Comparison of ENCODE assay signal across 8 cellular contexts in the genomic region with DNA sequence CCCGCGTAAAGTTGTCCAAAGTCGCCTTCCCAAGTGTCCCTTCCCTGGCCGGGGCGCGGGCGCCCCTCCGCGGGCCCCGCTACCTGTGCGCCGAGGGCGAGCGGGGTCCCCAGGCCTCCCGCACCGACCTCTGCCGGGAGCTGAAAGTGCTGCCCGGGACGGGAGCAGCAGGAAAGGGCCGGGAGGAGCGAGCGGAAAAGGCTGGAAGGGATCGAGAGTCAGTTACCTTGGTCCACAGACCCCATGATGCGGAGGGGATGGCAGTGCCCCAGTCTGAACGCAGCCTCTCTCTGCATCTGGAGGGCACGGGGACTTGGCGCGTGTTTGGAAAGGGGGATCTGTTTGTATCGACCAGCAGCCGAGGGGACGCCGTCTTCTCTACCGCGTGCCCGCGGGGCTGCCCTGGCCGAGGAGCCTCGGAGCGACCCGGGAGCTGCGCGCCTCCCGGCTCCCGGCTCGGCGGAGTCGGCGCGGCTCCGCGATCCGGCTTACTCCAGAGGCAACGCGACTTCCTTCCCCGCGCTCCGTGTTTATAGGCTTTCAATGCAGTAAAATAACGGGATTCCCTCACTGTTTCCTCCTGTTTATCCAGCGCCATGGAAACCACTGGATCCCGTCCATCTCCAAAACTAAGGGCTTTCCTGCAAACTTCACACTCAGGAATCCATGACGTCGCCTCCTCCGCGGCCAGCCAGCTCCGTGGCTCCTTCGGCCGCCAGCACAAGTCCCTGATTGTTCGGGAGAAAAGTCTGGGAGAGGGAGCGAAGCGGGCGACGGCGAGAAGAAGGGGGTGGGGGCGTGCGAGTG. TPM values are rescaled to one million over a fixed set of nuclear protein-coding genes. Genes with fewer than 3 reads are reported as not detected.
DNase-seq lines count a peak whose midpoint lies in the region; ATAC-seq and TF ChIP-seq lines count a peak whose summit lies in the region.

No MANE protein-coding gene starts in this region.

- H3K27me3 ChIP-seq in ACC112 (ENCODE audit: insufficient read depth, low read length) (no peaks in the 10 kb centered on the region), breast epithelium (no peaks in the 10 kb centered on the region), iPS-18a (ENCODE audit: control insufficient read depth, insufficient read depth, low read length) (peaks cover 62% of the 10 kb centered on the region), rectal smooth muscle tissue (ENCODE audit: control insufficient read depth, insufficient read depth, low read length) (no peaks in the 10 kb centered on the region)

- POLR2A ChIA-PET in RWPE1 (lab: Yijun Ruan, JAX; ENCODE audit: low non-redundant PET) (no interaction called here), OCI-LY7 (lab: Charles Lee) (no interaction called here)

- CTCF ChIA-PET in RWPE1 (lab: Yijun Ruan, JAX): interaction anchor here (0.6 to 1.4 kb wide), 13 partner anchors 10 to 1763 kb away, joined by 3 to 5 read pairs (median 3); a partner anchor contains a TSS
- CTCF ChIA-PET in OCI-LY7 (lab: Charles Lee; ENCODE audit: unreplicated experiment): no interaction called here

- peak overlapping the region; percentile 78 for H3K4me3 ChIP-seq in ACC112 (ENCODE audit: low read depth, low read length)
- H3K4me3 ChIP-seq in breast epithelium: peak overlapping the region; percentile 56 to 74 (median 68)
- H3K4me3 ChIP-seq in iPS-18a (ENCODE audit: low read length): peak overlapping the region; percentile 68
- peak overlapping the region; percentile 72 for H3K4me3 ChIP-seq in rectal smooth muscle tissue (ENCODE audit: low read length)
- no peak overlapping the region for H3K4me3 ChIP-seq in OCI-LY7 (ENCODE audit: low read depth, low read length, poor library complexity, severe bottlenecking)

- DNase-seq in GM13977 (ENCODE audit: low spot score) (peak; percentile 38), RWPE1 (ENCODE audit: low spot score) (peak; percentile 87), breast epithelium (ENCODE audit: low spot score in 2 of 2) (peak; percentile 67 to 84), OCI-LY7 (ENCODE audit: low spot score) (no peak)

- peaks cover 28% of the 10 kb centered on the region for H3K4me1 ChIP-seq in ACC112 (ENCODE audit: control insufficient read depth, insufficient read depth, low read length, unreplicated experiment)
- H3K4me1 ChIP-seq in breast epithelium: no peaks in the 10 kb centered on the region
- H3K4me1 ChIP-seq in iPS-18a (ENCODE audit: control insufficient read depth, low read depth, low read length): peaks cover 16% of the 10 kb centered on the region
- peaks cover 20% of the 10 kb centered on the region for H3K4me1 ChIP-seq in rectal smooth muscle tissue (ENCODE audit: control insufficient read depth, insufficient read depth, low read length)
- no peaks in the 10 kb centered on the region for H3K4me1 ChIP-seq in OCI-LY7 (ENCODE audit: insufficient read depth, low read length, poor library complexity, severe bottlenecking)

- H3K9me3 ChIP-seq in breast epithelium (no peaks in the 10 kb centered on the region), iPS-18a (ENCODE audit: control insufficient read depth, low read depth, low read length) (no peaks in the 10 kb centered on the region), OCI-LY7 (ENCODE audit: low read length) (no peaks in the 10 kb centered on the region)

- H3K79me2 ChIP-seq in ACC112 (ENCODE audit: control insufficient read depth, insufficient read depth, low read length, unreplicated experiment) (no peaks in the 10 kb centered on the region), OCI-LY7 (ENCODE audit: insufficient read depth, low read depth, low read length) (no peaks in the 10 kb centered on the region)

- in situ Hi-C loops in GM13977 (cut with MboI; ENCODE audit: low pct_unique_long_range_greater_than_20kb, low sequenced_read_pairs, unreplicated experiment): no loop called here

- intact Hi-C loops in breast epithelium (cut with DNase I; ENCODE audit: low total_unique reads) (no loop called here), OCI-LY7 (cut with micrococcal nuclease; ENCODE audit: unreplicated experiment) (no loop called here)

- TF ChIP-seq CTCF in GM13977 (IDR thresholded peaks at IDR 0.05; ENCODE audit: extremely low read depth, insufficient read depth, missing control alignments): no peak
- TF ChIP-seq CTCF in RWPE1 (conservative IDR thresholded peaks at IDR 0.05; ENCODE audit: low read depth): no peak
- TF ChIP-seq CTCF in breast epithelium (IDR thresholded peaks at IDR 0.05): no peak
- TF ChIP-seq CTCF in OCI-LY7 (conservative IDR thresholded peaks at IDR 0.05; ENCODE audit: low read length): no peak

- peak; percentile 42 for TF ChIP-seq POLR2A in breast epithelium (IDR thresholded peaks at IDR 0.05)

- no TSS peak for BruUV-seq in OCI-LY7 (replicated peaks; lab: Mats Ljungman, UMichigan)

- H3K36me3 ChIP-seq in ACC112 (ENCODE audit: insufficient read depth, low read length): no peaks in the 10 kb centered on the region
- no peaks in the 10 kb centered on the region for H3K36me3 ChIP-seq in breast epithelium
- H3K36me3 ChIP-seq in iPS-18a (ENCODE audit: control insufficient read depth, low read depth, low read length): no peaks in the 10 kb centered on the region
- no peaks in the 10 kb centered on the region for H3K36me3 ChIP-seq in rectal smooth muscle tissue (ENCODE audit: control insufficient read depth, insufficient read depth, low read length)
- H3K36me3 ChIP-seq in OCI-LY7 (ENCODE audit: insufficient read depth, low read length): no peaks in the 10 kb centered on the region

- H3K9ac ChIP-seq in iPS-18a (ENCODE audit: low read length): peak overlapping the region; percentile 47
- peak overlapping the region; percentile 19 for H3K9ac ChIP-seq in rectal smooth muscle tissue (ENCODE audit: low read length)

- ATAC-seq in GM18909 (IDR thresholded peaks at IDR 0.05; ENCODE audit: poor library complexity, unreplicated experiment): no peak

- H2AFZ ChIP-seq in ACC112 (ENCODE audit: low read length, unreplicated experiment): peak overlapping the region; percentile 54
- no peak overlapping the region for H2AFZ ChIP-seq in OCI-LY7 (ENCODE audit: low read length)

- H3K27ac ChIP-seq in ACC112 (ENCODE audit: low read depth, low read length) (peak overlapping the region; percentile 89), RWPE1 (peak overlapping the region; percentile 69), breast epithelium (peak overlapping the region; percentile 88 to 92), iPS-18a (ENCODE audit: low read length) (no peak overlapping the region), rectal smooth muscle tissue (ENCODE audit: low read depth, low read length) (peak overlapping the region; percentile 91), OCI-LY7 (ENCODE audit: low read depth, low read length, poor library complexity, severe bottlenecking) (no peak overlapping the region)

- H3K9me2 ChIP-seq in OCI-LY7 (ENCODE audit: insufficient read depth, low read length): no peaks in the 10 kb centered on the region

- H4K20me1 ChIP-seq in OCI-LY7 (ENCODE audit: insufficient read depth, low read length): no peaks in the 10 kb centered on the region

- no peak overlapping the region for H3K4me2 ChIP-seq in OCI-LY7 (ENCODE audit: low read length)

RNA-seq across cellular contexts. Expression of a gene that starts 20.0 kb away (rescaled TPM):
- total RNA-seq in breast epithelium (10 to 100 TPM in 2 of 3 donors, 1 to 10 TPM in 1; 5.9 to 11.9 (median 10.2) TPM), OCI-LY7 (2022) (43.7 and 43.8 TPM in 2 replicates)
- total RNA-seq in OCI-LY7 (2014; rRNA removed; shearing (Covaris generic)): 12.5 TPM in 2 replicates

Comparison
In these comparisons a context has a peak if more than half of its experiments do, and no peak if none do; other contexts are left out.
1. H3K27ac ChIP-seq: peak in ACC112 (single experiment), RWPE1 (single experiment), breast epithelium (2 of 2) and rectal smooth muscle tissue (single experiment); none in iPS-18a (single experiment) and OCI-LY7 (single experiment).